In genomic region chr11:117220568-117220967, GRCh38 we compare ENCODE assay signal across 12 cellular contexts. TPM values are rescaled to one million over a fixed set of nuclear protein-coding genes. Genes with fewer than 3 reads are reported as not detected.
DNase-seq lines count a peak whose midpoint lies in the region; ATAC-seq and TF ChIP-seq lines count a peak whose summit lies in the region.
"Had no signal": no experiment of that assay in that cellular context is flagged by ENCODE, and none has a peak within 500 bp of the region (broad histone marks: within the 10 kb centered on the region; RNA-seq: fewer than 3 reads in every experiment).

No MANE protein-coding gene starts in this region.

- H3K27me3 ChIP-seq in transverse colon, result no peaks in the 10 kb centered on the region

- no peak for TF ChIP-seq EP300 in transverse colon (IDR thresholded peaks at IDR 0.05; ENCODE audit: low read depth)

- no peak for TF ChIP-seq POLR2A in transverse colon (IDR thresholded peaks at IDR 0.05)

- TF ChIP-seq CTCF in omental fat pad (IDR thresholded peaks at IDR 0.05) (no peak), transverse colon (IDR thresholded peaks at IDR 0.05) (no peak), HFFc6 (IDR thresholded peaks at IDR 0.05) (no peak)

- H3K4me3 ChIP-seq in transverse colon, result no peak overlapping the region
- H3K4me3 ChIP-seq: GM23248 had no signal

- peaks cover 2% of the 10 kb centered on the region; the same call in 1 of the 2 replicates for H3K27me3 Mint-ChIP-seq in HFFc6 (ENCODE audit: insufficient read depth)
- H3K27me3 Mint-ChIP-seq: naive thymus-derived CD4-positive, alpha-beta T cell had no signal

- in situ Hi-C loops in transverse colon (cut with MboI; ENCODE audit: low pct_ligation_motif_present in 1 of 4, low pct_unique_long_range_greater_than_20kb in 1 of 4, low sequenced_read_pairs in 3 of 4), result no loop called here

- H3K27ac ChIP-seq in transverse colon, result peak overlapping the region; percentile 83 to 91 (median 86)
- H3K27ac ChIP-seq: GM23248 had no signal

- no peaks in the 10 kb centered on the region for H3K9me3 ChIP-seq in transverse colon

- WGBS in transverse colon (ENCODE audit: low coverage in 1 of 2), 2 donors, result 79% methylated on average over 9 of the region's 9 CpGs; no CpG with 5 or more reads in 1 of the 2 donors

- H3K4me1 ChIP-seq in transverse colon, result peaks cover 48 to 88% (median 71%) of the 10 kb centered on the region in 4 donors

- peak; percentile 50 for DNase-seq in activated effector memory CD4-positive, alpha-beta T cell treated with anti-CD3 and anti-CD28 coated beads, Interleukin-2, amount 50 U/mL, for 16 hours
- DNase-seq in activated effector memory CD4-positive, alpha-beta T cell treated with Interleukin-2 at 50 U/mL for 16 hours, result no peak
- DNase-seq in globus pallidus (ENCODE audit: low spot score) (peak; percentile 70), omental fat pad (ENCODE audit: low spot score) (peak; percentile 23), transverse colon (no peak), HFFc6 (no peak), NCI-H1930 (lab: John Stamatoyannopoulos, UW) (no peak), NCI-H187 (lab: John Stamatoyannopoulos, UW) (no peak)
- DNase-seq: GM23248; Karpas-422; naive thymus-derived CD4-positive, alpha-beta T cell; NCI-H510A treated with DMSO at 0.1 percent for 48 hours had no signal

- ATAC-seq in omental fat pad (ENCODE audit: low FRiP score), result peak; percentile 2
- ATAC-seq: naive thymus-derived CD4-positive, alpha-beta T cell had no signal

- H3K4me3 Mint-ChIP-seq in HFFc6, result no peak overlapping the region
- H3K4me3 Mint-ChIP-seq: naive thymus-derived CD4-positive, alpha-beta T cell had no signal

- H3K4me1 Mint-ChIP-seq in HFFc6 (ENCODE audit: low read depth), result peaks cover 20% of the 10 kb centered on the region

- H3K9me3 Mint-ChIP-seq in HFFc6, result no peaks in the 10 kb centered on the region
- H3K9me3 Mint-ChIP-seq: naive thymus-derived CD4-positive, alpha-beta T cell had no signal

- H3K36me3 Mint-ChIP-seq in HFFc6 (ENCODE audit: low read depth), result peaks cover 22% of the 10 kb centered on the region

- intact Hi-C loops in transverse colon (cut with DNase I; ENCODE audit: low total_unique reads), result loop anchor here (10.0 kb wide), 1 partner anchor 336 kb away; no protein-coding TSS in a partner anchor

- H3K36me3 ChIP-seq in transverse colon, result peaks cover 0 to 43% (median 9%) of the 10 kb centered on the region in 4 donors

- H3K27ac Mint-ChIP-seq in HFFc6, result no peak overlapping the region

RNA-seq across cellular contexts. Expression of gene PCSK7, which starts 11.3 kb away (rescaled TPM):
- total RNA-seq in omental fat pad (10 to 100 TPM; 39.8 to 78.1 (median 50.0) TPM), transverse colon (100 to 1,000 TPM; 182 to 432 (median 204) TPM)
- total RNA-seq in HFFc6 (2021; fragmentation: NEBNext Ultra II Directional; extraction: Animal tissue kit (Norgen Biotek cat#: 25700)), result 10 to 100 TPM; 64.1 to 73.6 (median 68.0) TPM

RNA-seq across cellular contexts. Expression of gene RNF214, which starts 11.9 kb away (rescaled TPM):
- total RNA-seq in omental fat pad, result 10 to 100 TPM in 2 of 4 donors, 1 to 10 TPM in 2; 7.7 to 12.1 (median 9.8) TPM
- total RNA-seq in transverse colon, result 100 to 1,000 TPM in 1 of 4 donors, 10 to 100 TPM in 3; 11.1 to 139 (median 14.5) TPM
- total RNA-seq in HFFc6 (2021; fragmentation: NEBNext Ultra II Directional; extraction: Animal tissue kit (Norgen Biotek cat#: 25700)), result 10 to 100 TPM; 17.7 to 25.6 (median 22.1) TPM

RNA-seq across cellular contexts. Expression of gene TAGLN, which starts 21.4 kb away (rescaled TPM):
- total RNA-seq in omental fat pad (1,000 to 10,000 TPM in 1 of 4 donors, 100 to 1,000 TPM in 3; 731 to 1,161 (median 827) TPM), transverse colon (1,000 to 10,000 TPM in 3 of 4 donors, 100 to 1,000 TPM in 1; 899 to 4,235 (median 1,393) TPM)
- 1,000 to 10,000 TPM; 1,668 to 2,517 (median 1,780) TPM for total RNA-seq in HFFc6 (2021; fragmentation: NEBNext Ultra II Directional; extraction: Animal tissue kit (Norgen Biotek cat#: 25700))

RNA-seq across cellular contexts. Expression of gene SIDT2, which starts 42.0 kb away (rescaled TPM):
- total RNA-seq in omental fat pad (100 to 1,000 TPM in 1 of 4 donors, 10 to 100 TPM in 3; 63.4 to 101 (median 81.1) TPM), transverse colon (10 to 100 TPM; 68.1 to 95.0 (median 78.2) TPM)
- total RNA-seq in HFFc6 (2021; fragmentation: NEBNext Ultra II Directional; extraction: Animal tissue kit (Norgen Biotek cat#: 25700)), result 10 to 100 TPM; 33.9 to 53.9 (median 37.7) TPM

Comparison
In these comparisons a context has a peak if more than half of its experiments do, and no peak if none do; other contexts are left out.
1. DNase-seq: peak in activated effector memory CD4-positive, alpha-beta T cell treated with anti-CD3 and anti-CD28 coated beads, Interleukin-2, amount 50 U/mL, for 16 hours (single experiment), globus pallidus (single experiment) and omental fat pad (single experiment); none in activated effector memory CD4-positive, alpha-beta T cell treated with Interleukin-2 at 50 U/mL for 16 hours (single experiment), transverse colon (single experiment), HFFc6 (single experiment), NCI-H1930 (0 of 2) and NCI-H187 (0 of 2).